10 cellular contexts compared by ENCODE assay signal in the genomic region with DNA sequence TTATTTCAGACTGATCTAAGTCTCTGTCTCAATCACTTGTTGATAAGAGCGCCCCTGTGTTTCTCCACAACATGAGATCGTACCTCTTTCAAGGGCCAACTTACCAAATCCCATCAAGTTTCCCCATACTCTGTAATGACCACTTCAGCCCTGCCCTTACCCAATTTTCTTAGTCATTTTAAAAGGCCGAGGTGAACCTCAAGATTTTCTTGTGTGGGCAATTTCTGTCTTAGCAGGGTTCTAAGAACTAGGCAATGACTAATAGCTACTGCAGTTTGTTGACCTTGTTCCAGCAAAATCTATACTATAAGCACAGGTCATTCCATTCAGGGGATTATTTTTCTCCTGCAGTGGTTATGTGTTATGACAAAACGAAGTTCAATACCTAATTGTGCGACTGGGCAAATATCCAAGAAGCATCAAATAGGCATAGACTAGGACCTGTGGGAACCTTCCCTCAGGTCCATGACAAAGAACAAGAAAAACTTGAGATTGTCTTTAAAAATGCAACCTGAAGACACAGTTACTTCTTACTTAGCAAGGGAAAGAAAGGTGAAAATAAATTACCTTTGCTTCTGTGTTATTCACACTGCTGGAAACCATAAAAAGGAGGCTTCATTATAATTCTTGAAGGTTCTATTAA. TPM values are rescaled to one million over a fixed set of nuclear protein-coding genes. Genes with fewer than 3 reads are reported as not detected.
DNase-seq lines count a peak whose midpoint lies in the region; ATAC-seq and TF ChIP-seq lines count a peak whose summit lies in the region.
"Had no signal": no experiment of that assay in that cellular context is flagged by ENCODE, and none has a peak within 500 bp of the region (broad histone marks: within the 10 kb centered on the region; RNA-seq: fewer than 3 reads in every experiment).

No MANE protein-coding gene starts in this region.

- H3K4me2 ChIP-seq in IMR-90 (ENCODE audit: low read depth, low read length), result peak overlapping the region; percentile 65; the same call in 1 of the 2 replicates

- TF ChIP-seq POLR2A in IMR-90 (IDR thresholded peaks at IDR 0.05; ENCODE audit: low read depth, low read length), result no peak
- no peak for TF ChIP-seq POLR2A in breast epithelium (IDR thresholded peaks at IDR 0.05)
- TF ChIP-seq POLR2A in Peyer's patch (IDR thresholded peaks at IDR 0.05), result no peak

- DNase-seq in activated naive CD4-positive, alpha-beta T cell treated with anti-CD3 and anti-CD28 coated beads, Interleukin-2, amount 10 ng/mL, durations not matched to agents 7 days and 5 days, result no peak
- no peak for DNase-seq in activated naive CD4-positive, alpha-beta T cell treated with anti-CD3 and anti-CD28 coated beads, Interleukin-2, amount 50 U/mL, for 16 hours
- DNase-seq in IMR-90 (peak; percentile 81), breast epithelium (ENCODE audit: low spot score in 2 of 2) (no peak), Peyer's patch (no peak), substantia nigra (lab: John Stamatoyannopoulos, UW) (no peak)
- DNase-seq: T1000 had no signal

- in situ Hi-C loops in IMR-90 (cut with MboI; ENCODE audit: low sequenced_read_pairs), result no loop called here

- peak; percentile 56 for ATAC-seq in IMR-90 (ENCODE audit: low read depth)
- no peak for ATAC-seq in HG03095 (IDR thresholded peaks at IDR 0.05; ENCODE audit: unreplicated experiment)

- TF ChIP-seq CTCF in IMR-90 (conservative IDR thresholded peaks at IDR 0.05; ENCODE audit: low read depth, low read length), result no peak
- TF ChIP-seq CTCF in breast epithelium (IDR thresholded peaks at IDR 0.05), result no peak
- TF ChIP-seq CTCF in Peyer's patch (IDR thresholded peaks at IDR 0.05), result no peak

- no peaks in the 10 kb centered on the region for H3K27me3 ChIP-seq in IMR-90 (ENCODE audit: control insufficient read depth, insufficient read depth, low read length)
- no peaks in the 10 kb centered on the region for H3K27me3 ChIP-seq in breast epithelium
- H3K27me3 ChIP-seq in Peyer's patch, result no peaks in the 10 kb centered on the region

- intact Hi-C loops in IMR-90 (cut with micrococcal nuclease) (no loop called here), breast epithelium (cut with DNase I; ENCODE audit: low total_unique reads) (no loop called here)

- H3K9me1 ChIP-seq in IMR-90 (ENCODE audit: insufficient read depth, low read length), result 0 out of 2 replicates have a peak, but pooled peaks cover 2% of the 10 kb centered on the region

- no peak overlapping the region for H2BK20ac ChIP-seq in IMR-90 (ENCODE audit: low read depth, low read length)

- H4K5ac ChIP-seq in IMR-90 (ENCODE audit: low read depth, low read length), result no peak overlapping the region

- no peaks in the 10 kb centered on the region for H3K79me1 ChIP-seq in IMR-90 (ENCODE audit: low read depth in 1 of 2, low read length in 2 of 2)

- H3K4ac ChIP-seq in IMR-90 (ENCODE audit: low read depth, low read length), result no peak overlapping the region

- peaks cover 2% of the 10 kb centered on the region; the same call in 1 of the 2 replicates for H3K4me1 ChIP-seq in IMR-90 (ENCODE audit: control insufficient read depth, insufficient read depth, low read length)
- H3K4me1 ChIP-seq in breast epithelium, result no peaks in the 10 kb centered on the region
- H3K4me1 ChIP-seq in Peyer's patch, result no peaks in the 10 kb centered on the region

- H2BK15ac ChIP-seq in IMR-90 (ENCODE audit: low read depth, low read length), result no peak overlapping the region

- TF ChIP-seq RAD21 in IMR-90 (IDR thresholded peaks at IDR 0.05; ENCODE audit: low read length), result no peak

- no peak overlapping the region for H3K4me3 ChIP-seq in IMR-90 (ENCODE audit: insufficient read depth, low read depth, low read length)
- peak overlapping the region in 2 of 3 donors; percentile 15 to 17 for H3K4me3 ChIP-seq in breast epithelium
- peak overlapping the region in 2 of 4 donors; percentile 7 to 13 for H3K4me3 ChIP-seq in Peyer's patch

- peaks cover 7% of the 10 kb centered on the region for H3K36me3 Mint-ChIP-seq in activated naive CD4-positive, alpha-beta T cell treated with anti-CD3 and anti-CD28 coated beads, Interleukin-2, amount 10 ng/mL, durations not matched to agents 7 days and 5 days
- peaks cover 15% of the 10 kb centered on the region for H3K36me3 Mint-ChIP-seq in stimulated activated naive CD8-positive, alpha-beta T cell treated with anti-CD3 and anti-CD28 coated beads, Interleukin-15, Interleukin-2, amounts not matched to agents 100 ng/mL and 50 ng/mL, for 24 hours (ENCODE audit: low read depth)

- H3K9me3 Mint-ChIP-seq in activated naive CD4-positive, alpha-beta T cell treated with anti-CD3 and anti-CD28 coated beads, Interleukin-2, amount 10 ng/mL, durations not matched to agents 7 days and 5 days, result peaks cover 18% of the 10 kb centered on the region
- peaks cover 29% of the 10 kb centered on the region for H3K9me3 Mint-ChIP-seq in stimulated activated naive CD8-positive, alpha-beta T cell treated with anti-CD3 and anti-CD28 coated beads, Interleukin-15, Interleukin-2, amounts not matched to agents 100 ng/mL and 50 ng/mL, for 24 hours

- no peak overlapping the region for H3K18ac ChIP-seq in IMR-90 (ENCODE audit: low read depth, low read length)

- H2AK9ac ChIP-seq in IMR-90 (replicated peaks; ENCODE audit: low read depth, low read length, poor library complexity), result no peak overlapping the region

- H4K8ac ChIP-seq in IMR-90 (ENCODE audit: low read depth in 2 of 2, low read length in 2 of 2), result no peak overlapping the region

- H3K4me1 Mint-ChIP-seq in activated naive CD4-positive, alpha-beta T cell treated with anti-CD3 and anti-CD28 coated beads, Interleukin-2, amount 10 ng/mL, durations not matched to agents 7 days and 5 days, result peaks cover 14% of the 10 kb centered on the region
- H3K4me1 Mint-ChIP-seq in stimulated activated naive CD8-positive, alpha-beta T cell treated with anti-CD3 and anti-CD28 coated beads, Interleukin-15, Interleukin-2, amounts not matched to agents 100 ng/mL and 50 ng/mL, for 24 hours (ENCODE audit: low read depth), result peaks cover 45% of the 10 kb centered on the region

- H3K36me3 ChIP-seq in IMR-90 (ENCODE audit: control insufficient read depth, insufficient read depth, low read length) (no peaks in the 10 kb centered on the region), breast epithelium (no peaks in the 10 kb centered on the region), Peyer's patch (no peaks in the 10 kb centered on the region)

- no peak overlapping the region for H2BK5ac ChIP-seq in IMR-90 (ENCODE audit: low read depth, low read length, poor library complexity, severe bottlenecking)

- peak overlapping the region; percentile 74 for H3K27ac Mint-ChIP-seq in activated naive CD4-positive, alpha-beta T cell treated with anti-CD3 and anti-CD28 coated beads, Interleukin-2, amount 10 ng/mL, durations not matched to agents 7 days and 5 days
- peak overlapping the region; percentile 81 for H3K27ac Mint-ChIP-seq in stimulated activated naive CD8-positive, alpha-beta T cell treated with anti-CD3 and anti-CD28 coated beads, Interleukin-15, Interleukin-2, amounts not matched to agents 100 ng/mL and 50 ng/mL, for 24 hours
- H3K27ac Mint-ChIP-seq: progenitor cell of endocrine pancreas had no signal

- no peak overlapping the region for H4K91ac ChIP-seq in IMR-90 (ENCODE audit: insufficient read depth, low read depth, low read length)

- H2BK120ac ChIP-seq in IMR-90 (ENCODE audit: low read depth, low read length), result no peak overlapping the region

- BruUV-seq in IMR-90 (replicated peaks; lab: Mats Ljungman, UMichigan), result no TSS peak

- H3K56ac ChIP-seq in IMR-90 (ENCODE audit: extremely low read depth, insufficient read depth, low read length), result no peak overlapping the region

- H3K4me3 Mint-ChIP-seq in activated naive CD4-positive, alpha-beta T cell treated with anti-CD3 and anti-CD28 coated beads, Interleukin-2, amount 10 ng/mL, durations not matched to agents 7 days and 5 days, result peak overlapping the region; percentile 47
- H3K4me3 Mint-ChIP-seq in stimulated activated naive CD8-positive, alpha-beta T cell treated with anti-CD3 and anti-CD28 coated beads, Interleukin-15, Interleukin-2, amounts not matched to agents 100 ng/mL and 50 ng/mL, for 24 hours, result peak overlapping the region; percentile 61

- H4K20me1 ChIP-seq in IMR-90 (ENCODE audit: insufficient read depth, low read length), result no peaks in the 10 kb centered on the region

- H3K14ac ChIP-seq in IMR-90 (replicated peaks; ENCODE audit: low read depth, low read length), result no peak overlapping the region

- H3K9me3 ChIP-seq in IMR-90 (ENCODE audit: control insufficient read depth, insufficient read depth, low read length) (peaks cover 7% of the 10 kb centered on the region), breast epithelium (no peaks in the 10 kb centered on the region), Peyer's patch (no peaks in the 10 kb centered on the region)

- 60% methylated on average over 1 of the region's 5 CpGs; no CpG with 5 or more reads in 1 of the 2 experiments for WGBS in IMR-90 (ENCODE audit: extremely low coverage in 2 of 2, insufficient read length in 1 of 2), 2 experiments

- CTCF ChIA-PET in activated naive CD4-positive, alpha-beta T cell treated with anti-CD3 and anti-CD28 coated beads, Interleukin-2, amount 10 ng/mL, durations not matched to agents 7 days and 5 days (lab: Charles Lee), result no interaction called here
- CTCF ChIA-PET in IMR-90 (lab: Yijun Ruan, JAX), result no interaction called here

- no peak overlapping the region for H3K23ac ChIP-seq in IMR-90 (ENCODE audit: low read depth, low read length)

- dilution Hi-C loops in IMR-90 (cut with HindIII; ENCODE audit: low sequenced_read_pairs, unreplicated experiment), result no loop called here

- POLR2A ChIA-PET in IMR-90 (lab: Charles Lee; ENCODE audit: unreplicated experiment), result no interaction called here

- H3K27ac ChIP-seq in IMR-90 (ENCODE audit: insufficient read depth, low read length) (no peak overlapping the region), breast epithelium (no peak overlapping the region), Peyer's patch (no peak overlapping the region), substantia nigra (ENCODE audit: low read depth, low read length, poor library complexity, severe bottlenecking) (no peak overlapping the region)

- H3K27me3 Mint-ChIP-seq in activated naive CD4-positive, alpha-beta T cell treated with anti-CD3 and anti-CD28 coated beads, Interleukin-2, amount 10 ng/mL, durations not matched to agents 7 days and 5 days, result peaks cover 3% of the 10 kb centered on the region
- peaks cover 2% of the 10 kb centered on the region for H3K27me3 Mint-ChIP-seq in stimulated activated naive CD8-positive, alpha-beta T cell treated with anti-CD3 and anti-CD28 coated beads, Interleukin-15, Interleukin-2, amounts not matched to agents 100 ng/mL and 50 ng/mL, for 24 hours
- H3K27me3 Mint-ChIP-seq: progenitor cell of endocrine pancreas had no signal

- no peak overlapping the region for H3K9ac ChIP-seq in IMR-90 (ENCODE audit: low read depth, low read length)

- H2AFZ ChIP-seq in IMR-90 (replicated peaks; ENCODE audit: low read length, poor library complexity), result no peak overlapping the region

- H2AK5ac ChIP-seq in IMR-90 (ENCODE audit: low read depth, low read length), result no peak overlapping the region

RNA-seq across cellular contexts. Expression of a gene that starts 53.2 kb away (rescaled TPM):
- total RNA-seq in IMR-90 (2012; rRNA removed), result 21.5 and 24.7 TPM in 2 replicates
- 23.9 and 24.5 TPM in 2 replicates for polyA plus RNA-seq in IMR-90 (2012; rRNA removed)
- polyA plus RNA-seq in IMR-90 (2012; cell fraction: cytosol; rRNA removed), result 12.9 and 17.5 TPM in 2 replicates
- polyA plus RNA-seq in IMR-90 (2012; cell fraction: nucleus; rRNA removed; ENCODE audit: low replicate concordance), result 67.8 and 91.1 TPM in 2 replicates
- total RNA-seq in breast epithelium, result 10 to 100 TPM; 15.4 to 65.9 (median 39.7) TPM
- total RNA-seq in Peyer's patch, result 100 to 1,000 TPM in 1 of 4 donors, 10 to 100 TPM in 3; 63.0 to 107 (median 81.7) TPM
